ENCODE assay signal across 8 cellular contexts in the genomic region with DNA sequence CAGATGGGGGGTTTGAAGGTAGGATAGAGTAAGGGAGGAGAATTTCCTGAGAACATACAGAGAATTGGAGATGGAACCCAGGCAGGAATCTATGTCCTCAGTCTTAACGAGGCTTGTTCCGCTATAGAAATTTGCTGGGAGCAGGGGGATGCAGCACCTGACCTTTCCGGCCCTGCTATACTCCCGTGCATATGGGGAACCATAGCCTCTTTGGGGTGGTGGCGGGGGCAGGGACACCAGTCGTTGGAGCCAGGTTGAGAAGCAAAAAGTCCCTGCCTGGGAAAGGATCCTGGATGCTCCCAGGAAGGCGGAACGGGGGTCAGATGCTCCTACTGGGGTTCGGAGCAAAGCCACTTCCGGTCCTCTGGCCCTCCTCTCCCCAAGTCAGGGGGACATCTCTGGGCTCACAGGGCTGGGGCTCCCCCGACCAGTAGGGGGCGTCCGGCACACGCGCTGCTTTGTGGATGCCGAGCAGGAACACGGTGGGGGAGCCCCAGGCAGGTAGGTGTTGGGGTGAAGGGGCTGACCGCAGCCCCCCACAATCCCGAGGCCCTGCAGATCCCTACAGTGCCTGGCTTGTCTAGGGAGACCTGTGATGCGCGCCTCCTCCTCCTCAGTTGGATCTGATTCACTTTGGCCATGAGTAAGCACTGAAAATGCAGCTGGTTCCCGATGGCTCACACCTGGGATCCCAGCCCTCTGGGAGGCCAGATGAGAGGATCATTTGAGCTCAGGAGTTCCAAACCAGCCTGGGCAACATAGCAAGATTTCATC. TPM values are rescaled to one million over a fixed set of nuclear protein-coding genes. Genes with fewer than 3 reads are reported as not detected.
DNase-seq lines count a peak whose midpoint lies in the region; ATAC-seq and TF ChIP-seq lines count a peak whose summit lies in the region.

No MANE protein-coding gene starts in this region.

- H3K4me1 ChIP-seq in gastrocnemius medialis = peaks cover 28 to 41% of the 10 kb centered on the region in 2 donors

- no peaks in the 10 kb centered on the region for H3K9me3 ChIP-seq in gastrocnemius medialis

- peak; percentile 94 for ATAC-seq in activated naive CD8-positive, alpha-beta T cell treated with anti-CD3 and anti-CD28 coated beads, Interleukin-2, amount 10 ng/mL, durations not matched to agents 7 days and 5 days (ENCODE audit: low read depth)
- ATAC-seq in left cardiac atrium (peak; percentile 76 to 82), gastrocnemius medialis (peak; percentile 56 to 61)

- CTCF ChIA-PET in AG04449 (lab: Yijun Ruan, JAX) = interaction anchor here (0.7 to 7.1 kb wide), 23 partner anchors 10 to 124 kb away, joined by 3 to 104 read pairs (median 4); no protein-coding TSS in a partner anchor

- no peak overlapping the region for H3K4me3 Mint-ChIP-seq in activated naive CD8-positive, alpha-beta T cell treated with anti-CD3 and anti-CD28 coated beads, Interleukin-2, amount 10 ng/mL, durations not matched to agents 7 days and 5 days

- H3K27me3 Mint-ChIP-seq in activated naive CD8-positive, alpha-beta T cell treated with anti-CD3 and anti-CD28 coated beads, Interleukin-2, amount 10 ng/mL, durations not matched to agents 7 days and 5 days = peaks cover 15% of the 10 kb centered on the region

- TF ChIP-seq POLR2A in gastrocnemius medialis (IDR thresholded peaks at IDR 0.05) = no peak

- no peaks in the 10 kb centered on the region for H3K36me3 ChIP-seq in gastrocnemius medialis

- DNase-seq in AG04449 (ENCODE audit: low read depth, low spot score) (no peak), GM13977 (ENCODE audit: low spot score) (peak; percentile 91), HS-5 (ENCODE audit: low read depth) (peak; percentile 53), SKM-1 (lab: John Stamatoyannopoulos, UW; ENCODE audit: unreplicated experiment) (peak; percentile 51), left cardiac atrium (peak; percentile 81), gastrocnemius medialis (peak; percentile 47 to 61), NCI-H2029 treated with DMSO at 0.1 percent for 48 hours (lab: John Stamatoyannopoulos, UW) (no peak)
- DNase-seq in activated naive CD8-positive, alpha-beta T cell treated with anti-CD3 and anti-CD28 coated beads, Interleukin-2, amount 10 ng/mL, durations not matched to agents 7 days and 5 days = peak; percentile 87

- H3K27me3 ChIP-seq in gastrocnemius medialis = no peaks in the 10 kb centered on the region

- H3K4me3 ChIP-seq in AG04449 (ENCODE audit: low read depth, low read length) (no peak overlapping the region), gastrocnemius medialis (peak overlapping the region in 1 of 4 donors; percentile 21)

- in situ Hi-C loops in GM13977 (cut with MboI; ENCODE audit: low pct_unique_long_range_greater_than_20kb, low sequenced_read_pairs, unreplicated experiment) = loop anchor here (5.0 kb wide), 1 partner anchor 44 kb away; no protein-coding TSS in a partner anchor
- in situ Hi-C loops in gastrocnemius medialis (cut with MboI; ENCODE audit: low sequenced_read_pairs in 4 of 4) = loop anchor here in 3 of 4 donors (5.0 to 10.0 kb wide), 2 partner anchors 44 to 126 kb away; partner anchors contain the start of gene CORO7 (in 1 of the 3)

- TF ChIP-seq CTCF in AG04449 (IDR thresholded peaks at IDR 0.05; ENCODE audit: insufficient read depth, low read length, missing control alignments) (peak; percentile 95), GM13977 (IDR thresholded peaks at IDR 0.05; ENCODE audit: extremely low read depth, insufficient read depth, missing control alignments) (peak; percentile 100), gastrocnemius medialis (IDR thresholded peaks at IDR 0.05 in 4 of 5, conservative IDR thresholded peaks at IDR 0.05 in 1 of 5) (peak; percentile 89 to 99 (median 96))

- peaks cover 2% of the 10 kb centered on the region for H3K4me1 Mint-ChIP-seq in activated naive CD8-positive, alpha-beta T cell treated with anti-CD3 and anti-CD28 coated beads, Interleukin-2, amount 10 ng/mL, durations not matched to agents 7 days and 5 days

- no peak overlapping the region for H3K27ac Mint-ChIP-seq in activated naive CD8-positive, alpha-beta T cell treated with anti-CD3 and anti-CD28 coated beads, Interleukin-2, amount 10 ng/mL, durations not matched to agents 7 days and 5 days

- peak overlapping the region in 1 of 4 donors; percentile 30 for H3K27ac ChIP-seq in gastrocnemius medialis

- no peaks in the 10 kb centered on the region for H3K9me3 Mint-ChIP-seq in activated naive CD8-positive, alpha-beta T cell treated with anti-CD3 and anti-CD28 coated beads, Interleukin-2, amount 10 ng/mL, durations not matched to agents 7 days and 5 days

- H3K36me3 Mint-ChIP-seq in activated naive CD8-positive, alpha-beta T cell treated with anti-CD3 and anti-CD28 coated beads, Interleukin-2, amount 10 ng/mL, durations not matched to agents 7 days and 5 days = no peaks in the 10 kb centered on the region

- intact Hi-C loops in left cardiac atrium (cut with DNase I) = loop anchor here (2.0 to 10.0 kb wide), 2 partner anchors 42 to 116 kb away; no protein-coding TSS in a partner anchor
- intact Hi-C loops in gastrocnemius medialis (cut with DNase I; ENCODE audit: low total_unique reads) = loop anchor here (1.0 kb wide), 2 partner anchors 42 to 114 kb away; no protein-coding TSS in a partner anchor

- POLR2A ChIA-PET in AG04449 (lab: Yijun Ruan, JAX) = no interaction called here
- POLR2A ChIA-PET in activated naive CD8-positive, alpha-beta T cell treated with anti-CD3 and anti-CD28 coated beads, Interleukin-2, amount 10 ng/mL, durations not matched to agents 7 days and 5 days (lab: Charles Lee) = interaction anchor here (0.5 to 1.0 kb wide), 2 partner anchors 20 to 40 kb away, joined by 3 to 6 read pairs; no protein-coding TSS in a partner anchor

RNA-seq across cellular contexts. Expression of gene TFAP4, which starts 15.5 kb away (rescaled TPM):
- 10 to 100 TPM; 20.6 to 23.2 TPM for total RNA-seq in activated naive CD8-positive, alpha-beta T cell treated with anti-CD3 and anti-CD28 coated beads, Interleukin-2, amount 10 ng/mL, durations not matched to agents 7 days and 5 days
- 1 to 10 TPM; 3.7 to 4.2 TPM for total RNA-seq in left cardiac atrium
- total RNA-seq in gastrocnemius medialis = 1 to 10 TPM; 3.2 to 5.0 (median 4.1) TPM

RNA-seq across cellular contexts. Expression of gene GLIS2, which starts 27.5 kb away (rescaled TPM):
- under 1 TPM; 0.14 TPM for total RNA-seq in activated naive CD8-positive, alpha-beta T cell treated with anti-CD3 and anti-CD28 coated beads, Interleukin-2, amount 10 ng/mL, durations not matched to agents 7 days and 5 days
- total RNA-seq in left cardiac atrium (10 to 100 TPM; 23.9 to 29.2 TPM), gastrocnemius medialis (under 1 TPM in 3 of 4 donors, not detected in 1; 0.81 to 0.95 (median 0.95) TPM)

RNA-seq across cellular contexts. Expression of gene SRL, which starts 46.5 kb away (rescaled TPM):
- not detected for total RNA-seq in activated naive CD8-positive, alpha-beta T cell treated with anti-CD3 and anti-CD28 coated beads, Interleukin-2, amount 10 ng/mL, durations not matched to agents 7 days and 5 days
- total RNA-seq in left cardiac atrium = 100 to 1,000 TPM; 302 to 359 TPM
- 100 to 1,000 TPM; 184 to 519 (median 364) TPM for total RNA-seq in gastrocnemius medialis

Comparison
In these comparisons a context has a peak if more than half of its experiments do, and no peak if none do; other contexts are left out.
1. DNase-seq: peak in GM13977 (single experiment), HS-5 (single experiment), SKM-1 (single experiment), activated naive CD8-positive, alpha-beta T cell treated with anti-CD3 and anti-CD28 coated beads, Interleukin-2, amount 10 ng/mL, durations not matched to agents 7 days and 5 days (single experiment), left cardiac atrium (single experiment) and gastrocnemius medialis (2 of 2); none in AG04449 (single experiment) and NCI-H2029 treated with DMSO at 0.1 percent for 48 hours (single experiment).
2. RNA of gene GLIS2, which starts 27.5 kb away (total RNA-seq): 23.9 to 29.2 TPM in left cardiac atrium; 0.81 to 0.95 TPM in gastrocnemius medialis and 0.14 TPM in activated naive CD8-positive, alpha-beta T cell treated with anti-CD3 and anti-CD28 coated beads, Interleukin-2, amount 10 ng/mL, durations not matched to agents 7 days and 5 days; every median in the first group is over 10 times any median in the second.
3. RNA of gene SRL, which starts 46.5 kb away (total RNA-seq): 184 to 519 TPM in gastrocnemius medialis and 302 to 359 TPM in left cardiac atrium; not detected in activated naive CD8-positive, alpha-beta T cell treated with anti-CD3 and anti-CD28 coated beads, Interleukin-2, amount 10 ng/mL, durations not matched to agents 7 days and 5 days; every median in the first group is over 100 times any median in the second.
4. Peak in every context shown above with its lines, with median percentiles within 50 percentile points of each other: CTCF ChIP-seq and ATAC-seq.